Comparison of ENCODE assay signal across 19 cellular contexts in the genomic region with DNA sequence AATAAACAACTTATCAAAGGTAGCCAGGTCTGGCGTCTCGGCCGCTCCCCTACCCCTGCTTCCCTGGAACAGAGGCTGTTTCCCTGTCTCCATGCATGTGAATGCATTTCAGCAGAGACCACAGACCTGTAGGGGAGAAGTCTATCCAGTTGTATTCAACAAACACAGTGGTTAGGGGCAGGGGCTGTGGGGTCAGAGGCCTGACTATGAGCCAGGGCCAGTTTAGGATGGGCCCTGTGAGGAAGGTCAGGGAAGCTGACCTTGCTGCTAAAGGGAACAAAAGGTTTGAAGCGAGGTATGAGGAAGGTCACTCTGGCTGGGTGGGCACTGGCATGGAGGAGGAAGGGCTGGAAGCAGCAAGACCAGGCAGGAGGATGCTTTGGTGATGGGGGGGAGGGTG.
DNase-seq lines count a peak whose midpoint lies in the region; ATAC-seq and TF ChIP-seq lines count a peak whose summit lies in the region.
"Had no signal": no experiment of that assay in that cellular context is flagged by ENCODE, and none has a peak within 500 bp of the region (broad histone marks: within the 10 kb centered on the region; RNA-seq: fewer than 3 reads in every experiment).

No MANE protein-coding gene starts in this region.

- H3K4me1 ChIP-seq in left ventricle myocardium inferior: peaks cover 24% of the 10 kb centered on the region
- peaks cover 8 to 22% (median 18%) of the 10 kb centered on the region in 9 donors for H3K4me1 ChIP-seq in heart right ventricle
- H3K4me1 ChIP-seq in endodermal cell (ENCODE audit: control insufficient read depth, insufficient read depth, low read length): peaks cover 18% of the 10 kb centered on the region
- H3K4me1 ChIP-seq in aorta (ENCODE audit: control insufficient read depth in 1 of 2, insufficient read depth in 2 of 2, low read length in 2 of 2): no peaks in the 10 kb centered on the region
- H3K4me1 ChIP-seq: transverse colon had no signal

- H3K27ac ChIP-seq in left ventricle myocardium inferior (replicated peaks) (no peak overlapping the region), heart right ventricle (no peak overlapping the region), endodermal cell (ENCODE audit: low read depth, low read length) (no peak overlapping the region), aorta (ENCODE audit: low read depth in 1 of 2, low read length in 2 of 2) (no peak overlapping the region)
- H3K27ac ChIP-seq: GM23248, transverse colon had no signal

- WGBS in heart right ventricle, 2 donors: 96 to 98% methylated on average over 4 of the region's 4 CpGs
- 90 to 100% methylated on average over 2 to 4 of the region's 4 CpGs for WGBS in endodermal cell (ENCODE audit: insufficient coverage in 1 of 2, insufficient read length in 1 of 2), 2 experiments
- 96 to 97% methylated on average over 4 of the region's 4 CpGs for WGBS in aorta, 2 donors

- H3K27ac Mint-ChIP-seq in endodermal cell: peak overlapping the region; percentile 45
- H3K27ac Mint-ChIP-seq in nephron: peak overlapping the region in 2 of 3 experiments; percentile 19 to 88
- H3K27ac Mint-ChIP-seq: activated CD8-positive, alpha-beta T cell treated with anti-CD3 and anti-CD28 coated beads, Interleukin-2, amount 10 ng/mL, durations not matched to agents 7 days and 5 days had no signal

- H3K36me3 ChIP-seq in left ventricle myocardium inferior: no peaks in the 10 kb centered on the region
- no peaks in the 10 kb centered on the region for H3K36me3 ChIP-seq in heart right ventricle
- no peaks in the 10 kb centered on the region for H3K36me3 ChIP-seq in endodermal cell (ENCODE audit: control insufficient read depth, insufficient read depth, low read length)
- H3K36me3 ChIP-seq in aorta (ENCODE audit: control insufficient read depth in 1 of 2, insufficient read depth in 2 of 2, low read length in 1 of 2): no peaks in the 10 kb centered on the region
- H3K36me3 ChIP-seq: transverse colon had no signal

- H3K9ac ChIP-seq in endodermal cell (ENCODE audit: extremely low read depth, low read length, poor library complexity, severe bottlenecking): no peak overlapping the region
- H3K9ac ChIP-seq: GM23248 had no signal

- no peaks in the 10 kb centered on the region for H3K27me3 Mint-ChIP-seq in endodermal cell (ENCODE audit: insufficient read depth)
- peaks cover 5% of the 10 kb centered on the region for H3K27me3 Mint-ChIP-seq in nephron (ENCODE audit: low read depth)
- H3K27me3 Mint-ChIP-seq: natural killer cell treated with Interleukin-12 subunit alpha and Interleukin-12 subunit beta and Interleukin-15 and Interleukin-18, amount 100 ng/mL, for 72 hours had no signal

- H3K27me3 ChIP-seq in left ventricle myocardium inferior (ENCODE audit: low read depth): no peaks in the 10 kb centered on the region
- H3K27me3 ChIP-seq in heart right ventricle: no peaks in the 10 kb centered on the region
- no peaks in the 10 kb centered on the region for H3K27me3 ChIP-seq in endodermal cell (ENCODE audit: control insufficient read depth, insufficient read depth, low read length, poor library complexity, severe bottlenecking)
- no peaks in the 10 kb centered on the region for H3K27me3 ChIP-seq in aorta (ENCODE audit: control insufficient read depth in 1 of 2, insufficient read depth in 2 of 2, low read length in 1 of 2)
- H3K27me3 ChIP-seq: transverse colon had no signal

- H3K36me3 Mint-ChIP-seq in endodermal cell (ENCODE audit: low read depth) (peaks cover 2% of the 10 kb centered on the region), nephron (ENCODE audit: low read depth) (no peaks in the 10 kb centered on the region)
- H3K36me3 Mint-ChIP-seq: natural killer cell treated with Interleukin-12 subunit alpha and Interleukin-12 subunit beta and Interleukin-15 and Interleukin-18, amount 100 ng/mL, for 72 hours had no signal

- H3K4me3 ChIP-seq in left ventricle myocardium inferior: no peak overlapping the region
- no peak overlapping the region for H3K4me3 ChIP-seq in heart right ventricle
- no peak overlapping the region for H3K4me3 ChIP-seq in endodermal cell (ENCODE audit: low read length)
- no peak overlapping the region for H3K4me3 ChIP-seq in aorta (ENCODE audit: low read length in 2 of 2)
- H3K4me3 ChIP-seq: GM23248, transverse colon had no signal

- H3K9me3 Mint-ChIP-seq in endodermal cell (no peaks in the 10 kb centered on the region), nephron (peaks cover 3% of the 10 kb centered on the region)
- H3K9me3 Mint-ChIP-seq: natural killer cell treated with Interleukin-12 subunit alpha and Interleukin-12 subunit beta and Interleukin-15 and Interleukin-18, amount 100 ng/mL, for 72 hours had no signal

- H3K4me3 Mint-ChIP-seq in endodermal cell: no peak overlapping the region
- peak overlapping the region; percentile 12 to 60 (median 42) for H3K4me3 Mint-ChIP-seq in nephron
- H3K4me3 Mint-ChIP-seq: activated CD8-positive, alpha-beta T cell treated with anti-CD3 and anti-CD28 coated beads, Interleukin-2, amount 10 ng/mL, durations not matched to agents 7 days and 5 days; natural killer cell treated with Interleukin-12 subunit alpha and Interleukin-12 subunit beta and Interleukin-15 and Interleukin-18, amount 100 ng/mL, for 72 hours had no signal

- no peak for TF ChIP-seq CTCF in left ventricle myocardium inferior (IDR thresholded peaks at IDR 0.05; ENCODE audit: borderline replicate concordance)
- TF ChIP-seq CTCF in heart right ventricle (IDR thresholded peaks at IDR 0.05): no peak
- TF ChIP-seq CTCF in endodermal cell (conservative IDR thresholded peaks at IDR 0.05): no peak
- no peak for TF ChIP-seq CTCF in nephron (IDR thresholded peaks at IDR 0.05; ENCODE audit: unreplicated experiment in 3 of 3)

- H3K9me3 ChIP-seq in left ventricle myocardium inferior (replicated peaks) (no peaks in the 10 kb centered on the region), heart right ventricle (no peaks in the 10 kb centered on the region), endodermal cell (ENCODE audit: control insufficient read depth, low read length) (no peaks in the 10 kb centered on the region), aorta (ENCODE audit: control insufficient read depth, low read length) (no peaks in the 10 kb centered on the region)
- H3K9me3 ChIP-seq: transverse colon had no signal

- peak; percentile 5 for DNase-seq in left ventricle myocardium inferior
- DNase-seq in heart right ventricle: no peak
- no peak for DNase-seq in endodermal cell
- DNase-seq in aorta: peak; percentile 22 to 49
- no peak for DNase-seq in NCI-H2227 (lab: John Stamatoyannopoulos, UW; ENCODE audit: unreplicated experiment)
- no peak for DNase-seq in cortex of kidney (lab: John Stamatoyannopoulos, UW)
- DNase-seq in SW 1271 (lab: John Stamatoyannopoulos, UW): no peak
- DNase-seq: activated CD8-positive, alpha-beta T cell treated with anti-CD3 and anti-CD28 coated beads, Interleukin-2, amount 10 ng/mL, durations not matched to agents 7 days and 5 days; activated gamma-delta T cell; activated T-cell treated with anti-CD3 and anti-CD28 coated beads for 4 hours; amygdala; central memory CD4-positive, alpha-beta T cell; GF-D8; GM23248; NCI-H2029 treated with DMSO at 0.1 percent for 48 hours; NCI-H82; transverse colon had no signal

- intact Hi-C loops in left ventricle myocardium inferior (cut with micrococcal nuclease) (no loop called here), heart right ventricle (cut with DNase I) (loop anchor here in 1 of 10 donors (10.0 kb wide), 1 partner anchor 212 kb away; no protein-coding TSS in a partner anchor), aorta (cut with DNase I) (no loop called here)

- peaks cover 31% of the 10 kb centered on the region for H3K4me1 Mint-ChIP-seq in endodermal cell
- peaks cover 23% of the 10 kb centered on the region for H3K4me1 Mint-ChIP-seq in nephron

- ATAC-seq in heart right ventricle (no peak), aorta (ENCODE audit: low FRiP score) (no peak)
- ATAC-seq: activated CD8-positive, alpha-beta T cell treated with anti-CD3 and anti-CD28 coated beads, Interleukin-2, amount 10 ng/mL, durations not matched to agents 7 days and 5 days had no signal

Comparison
In these comparisons a context has a peak if more than half of its experiments do, and no peak if none do; other contexts are left out.
1. DNase-seq: peak in left ventricle myocardium inferior (single experiment) and aorta (2 of 2); none in heart right ventricle (0 of 2), endodermal cell (single experiment), NCI-H2227 (single experiment), cortex of kidney (single experiment) and SW 1271 (0 of 2).